12 cellular contexts compared by ENCODE assay signal in genomic region chr10:89346264-89346971, GRCh38. TPM values are rescaled to one million over a fixed set of nuclear protein-coding genes. Genes with fewer than 3 reads are reported as not detected.
A peak's percentile ranks its signal among the peaks of the same experiment; 100 is the strongest.
DNase-seq lines count a peak whose midpoint lies in the region; ATAC-seq and TF ChIP-seq lines count a peak whose summit lies in the region.
"Had no signal": no experiment of that assay in that cellular context is flagged by ENCODE, and none has a peak within 500 bp of the region (broad histone marks: within the 10 kb centered on the region; RNA-seq: fewer than 3 reads in every experiment).

No MANE protein-coding gene starts in this region.

- no peaks in the 10 kb centered on the region for H3K27me3 ChIP-seq in left lung
- H3K27me3 ChIP-seq in vagina = no peaks in the 10 kb centered on the region
- no peaks in the 10 kb centered on the region for H3K27me3 ChIP-seq in SJCRH30

- intact Hi-C loops in left lung (cut with DNase I) (no loop called here), vagina (cut with DNase I) (no loop called here)

- H3K4me1 ChIP-seq in left lung = peaks cover 11 to 44% of the 10 kb centered on the region in 2 donors
- peaks cover 26% of the 10 kb centered on the region for H3K4me1 ChIP-seq in vagina
- H3K4me1 ChIP-seq in SJCRH30 = no peaks in the 10 kb centered on the region

- no peak overlapping the region for H3K27ac Mint-ChIP-seq in stimulated activated naive CD8-positive, alpha-beta T cell treated with anti-CD3 and anti-CD28 coated beads, Interleukin-15, amount 100 ng/mL, for 72 hours
- H3K27ac Mint-ChIP-seq: B cell had no signal

- ATAC-seq in stimulated activated naive CD8-positive, alpha-beta T cell treated with anti-CD3 and anti-CD28 coated beads, Interleukin-15, Interleukin-2, amounts not matched to agents 100 U/mL and 50 U/mL, for 24 hours = peak; percentile 9
- no peak for ATAC-seq in stimulated activated naive CD8-positive, alpha-beta T cell treated with anti-CD3 and anti-CD28 coated beads, Interleukin-15, amount 100 ng/mL, for 72 hours
- ATAC-seq in left lung = peak; percentile 47

- H3K4me3 ChIP-seq in choroid plexus epithelial cell (ENCODE audit: low read depth, low read length) = no peak overlapping the region
- H3K4me3 ChIP-seq in left lung = no peak overlapping the region
- H3K4me3 ChIP-seq in vagina = no peak overlapping the region
- H3K4me3 ChIP-seq in SJCRH30 = no peak overlapping the region

- DNase-seq in stimulated activated naive CD8-positive, alpha-beta T cell treated with anti-CD3 and anti-CD28 coated beads, Interleukin-15, Interleukin-2, amounts not matched to agents 100 U/mL and 50 U/mL, for 24 hours = no peak
- no peak for DNase-seq in stimulated activated naive CD8-positive, alpha-beta T cell treated with anti-CD3 and anti-CD28 coated beads, Interleukin-15, amount 100 ng/mL, for 72 hours
- DNase-seq in choroid plexus epithelial cell (ENCODE audit: low read depth) (peak; percentile 83), left lung (no peak), vagina (ENCODE audit: extremely low spot score in 2 of 2) (no peak), NCI-H2196 (lab: John Stamatoyannopoulos, UW; ENCODE audit: unreplicated experiment) (no peak), SJCRH30 (no peak), NCI-H1092 (lab: John Stamatoyannopoulos, UW) (no peak)
- DNase-seq: activated CD4-positive, alpha-beta T cell treated with anti-CD3 and anti-CD28 coated beads, Interleukin-2, amount 50 U/mL, for 4 hours; anterior cingulate cortex; glutamatergic neuron had no signal

- H3K9me3 ChIP-seq in left lung (no peaks in the 10 kb centered on the region), vagina (no peaks in the 10 kb centered on the region), SJCRH30 (replicated peaks) (no peaks in the 10 kb centered on the region)

- TF ChIP-seq POLR2A in vagina (IDR thresholded peaks at IDR 0.05) = no peak

- peaks cover 18% of the 10 kb centered on the region for H3K4me1 Mint-ChIP-seq in stimulated activated naive CD8-positive, alpha-beta T cell treated with anti-CD3 and anti-CD28 coated beads, Interleukin-15, amount 100 ng/mL, for 72 hours

- no peak overlapping the region for H3K4me3 Mint-ChIP-seq in stimulated activated naive CD8-positive, alpha-beta T cell treated with anti-CD3 and anti-CD28 coated beads, Interleukin-15, amount 100 ng/mL, for 72 hours
- H3K4me3 Mint-ChIP-seq: B cell had no signal

- no peaks in the 10 kb centered on the region for H3K9me3 Mint-ChIP-seq in stimulated activated naive CD8-positive, alpha-beta T cell treated with anti-CD3 and anti-CD28 coated beads, Interleukin-15, amount 100 ng/mL, for 72 hours

- TF ChIP-seq CTCF in choroid plexus epithelial cell (conservative IDR thresholded peaks at IDR 0.05; ENCODE audit: low read depth, low read length) (no peak), left lung (IDR thresholded peaks at IDR 0.05) (no peak), vagina (IDR thresholded peaks at IDR 0.05) (no peak)

- peaks cover 0 to 8% of the 10 kb centered on the region in 2 donors for H3K36me3 ChIP-seq in left lung
- no peaks in the 10 kb centered on the region for H3K36me3 ChIP-seq in vagina
- no peaks in the 10 kb centered on the region for H3K36me3 ChIP-seq in SJCRH30

- H3K27ac ChIP-seq in left lung (peak overlapping the region; percentile 45 to 66), vagina (peak overlapping the region; percentile 2), SJCRH30 (no peak overlapping the region)

- peaks cover 53% of the 10 kb centered on the region for H3K27me3 Mint-ChIP-seq in stimulated activated naive CD8-positive, alpha-beta T cell treated with anti-CD3 and anti-CD28 coated beads, Interleukin-15, amount 100 ng/mL, for 72 hours
- H3K27me3 Mint-ChIP-seq: B cell had no signal

RNA-seq across cellular contexts. Expression of gene IFIT3, which starts 18.6 kb away (rescaled TPM):
- total RNA-seq in left lung (10 to 100 TPM; 36.2 to 48.9 TPM), vagina (6.1 TPM)
- 0.73 and 0.76 TPM in 2 replicates for total RNA-seq in SJCRH30 (2014; rRNA removed; shearing (Covaris generic))

RNA-seq across cellular contexts. Expression of gene IFIT1B, which starts 31.4 kb away (rescaled TPM):
- total RNA-seq in left lung = not detected
- total RNA-seq in vagina = not detected
- not detected in 2 replicates for total RNA-seq in SJCRH30 (2014; rRNA removed; shearing (Covaris generic))
- total RNA-seq: B cell had no signal

RNA-seq across cellular contexts. Expression of gene IFIT2, which starts 44.6 kb away (rescaled TPM):
- total RNA-seq in left lung (10 to 100 TPM; 18.7 to 26.1 TPM), vagina (2.9 TPM)
- total RNA-seq in SJCRH30 (2014; rRNA removed; shearing (Covaris generic)) = 0.26 and 0.28 TPM in 2 replicates

RNA-seq across cellular contexts. Expression of gene IFIT1, which starts 46.0 kb away (rescaled TPM):
- total RNA-seq in left lung = 10 to 100 TPM; 30.7 to 34.8 TPM
- total RNA-seq in vagina = 7.4 TPM
- total RNA-seq in SJCRH30 (2014; rRNA removed; shearing (Covaris generic)) = 0.33 and 0.36 TPM in 2 replicates
